Comparison of ENCODE assay signal across 8 cellular contexts in the genomic region with DNA sequence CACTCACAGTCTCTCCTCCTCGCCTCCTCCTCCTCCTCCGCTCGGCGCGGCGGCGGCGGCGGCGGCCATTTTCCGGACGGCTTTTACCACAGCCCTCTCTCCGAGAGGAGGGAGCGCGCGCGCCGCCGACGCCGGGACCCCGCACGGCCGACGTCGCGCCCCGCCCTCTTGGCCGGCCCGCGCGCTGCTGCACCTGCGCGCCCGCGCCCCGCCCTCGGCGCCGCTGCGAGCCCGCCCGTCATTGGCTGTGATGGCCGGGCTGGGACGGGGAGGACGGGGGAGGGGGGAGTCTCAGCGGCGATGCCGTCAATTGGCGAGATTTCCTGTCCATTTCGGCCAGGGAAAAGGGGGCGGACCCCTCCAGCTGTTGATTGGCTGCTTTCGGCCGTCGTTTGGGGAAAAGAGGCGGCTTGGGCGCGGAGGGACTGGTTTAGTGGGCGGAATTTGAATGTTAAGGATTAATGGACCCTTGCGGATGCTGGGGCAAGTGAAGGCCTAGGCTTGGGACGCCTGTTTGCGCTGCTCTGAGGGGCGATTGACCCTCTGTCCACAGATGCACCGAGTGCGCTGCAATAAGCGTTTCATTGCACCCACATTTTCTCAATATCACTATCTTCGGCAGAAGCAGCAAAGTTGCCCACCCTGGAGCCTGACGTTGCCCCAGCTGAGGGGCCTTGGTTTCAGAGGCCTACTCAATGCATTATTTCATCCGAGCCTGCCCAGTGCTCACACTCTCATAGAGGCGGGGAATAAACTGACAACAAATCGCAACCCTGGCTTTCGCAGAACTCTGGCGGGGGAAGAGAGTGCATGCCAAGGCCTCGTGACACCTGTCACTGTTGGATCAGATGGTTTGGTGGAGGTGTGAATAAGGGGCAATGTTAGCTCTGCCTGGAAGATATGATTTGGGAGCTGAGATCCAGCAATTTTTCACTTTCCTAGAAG. TPM values are rescaled to one million over a fixed set of nuclear protein-coding genes. Genes with fewer than 3 reads are reported as not detected.
DNase-seq lines count a peak whose midpoint lies in the region; ATAC-seq and TF ChIP-seq lines count a peak whose summit lies in the region.

Gene MECP2, minus strand, starts transcription at position 121 of the 945 bp plus-strand sequence.

- H3K27me3 Mint-ChIP-seq in activated naive CD4-positive, alpha-beta T cell treated with anti-CD3 and anti-CD28 coated beads, Interleukin-2, amount 50 U/mL, for 24 hours: no peaks in the 10 kb centered on the region

- TF ChIP-seq POLR2A in suprapubic skin (IDR thresholded peaks at IDR 0.05): peak in 1 of 2 donors; percentile 49

- H3K27ac ChIP-seq in suprapubic skin: peak within 1 kb of the TSS; percentile 98

- peak; percentile 50 for DNase-seq in GM04503 (ENCODE audit: low read depth)
- peak; percentile 56 for DNase-seq in NCI-H1048 (lab: John Stamatoyannopoulos, UW)
- DNase-seq in glomerular endothelial cell (ENCODE audit: extremely low read depth, low read depth, low spot score): peak; percentile 34
- peak; percentile 90 for DNase-seq in occipital lobe (lab: John Stamatoyannopoulos, UW)
- DNase-seq in suprapubic skin (ENCODE audit: low spot score in 2 of 2): peak; percentile 94 to 95

- H3K27me3 ChIP-seq in suprapubic skin: no peaks in the 10 kb centered on the region

- H3K4me3 ChIP-seq in suprapubic skin: peak within 1 kb of the TSS; percentile 87

- WGBS in suprapubic skin: 44% methylated on average over 50 of the region's 74 CpGs

- peak within 1 kb of the TSS; percentile 96 for H3K27ac Mint-ChIP-seq in activated naive CD4-positive, alpha-beta T cell treated with anti-CD3 and anti-CD28 coated beads, Interleukin-2, amount 50 U/mL, for 24 hours

- H3K4me1 ChIP-seq in suprapubic skin: peaks cover 27% of the 10 kb centered on the region

- H3K4me1 Mint-ChIP-seq in activated naive CD4-positive, alpha-beta T cell treated with anti-CD3 and anti-CD28 coated beads, Interleukin-2, amount 50 U/mL, for 24 hours: peaks cover 46% of the 10 kb centered on the region

- ATAC-seq in HG02571 (IDR thresholded peaks at IDR 0.05; ENCODE audit: unreplicated experiment): peak; percentile 82
- peak; percentile 82 for ATAC-seq in SK-N-SH treated with all-trans-retinoic acid at 6 μM for 48 hours

- peaks cover 4% of the 10 kb centered on the region for H3K36me3 Mint-ChIP-seq in activated naive CD4-positive, alpha-beta T cell treated with anti-CD3 and anti-CD28 coated beads, Interleukin-2, amount 50 U/mL, for 24 hours

- TF ChIP-seq CTCF in suprapubic skin (IDR thresholded peaks at IDR 0.05): no peak

- H3K36me3 ChIP-seq in suprapubic skin: no peaks in the 10 kb centered on the region

- no peaks in the 10 kb centered on the region for H3K9me3 ChIP-seq in suprapubic skin

- no peaks in the 10 kb centered on the region for H3K9me3 Mint-ChIP-seq in activated naive CD4-positive, alpha-beta T cell treated with anti-CD3 and anti-CD28 coated beads, Interleukin-2, amount 50 U/mL, for 24 hours

- peak within 1 kb of the TSS; percentile 92 for H3K4me3 Mint-ChIP-seq in activated naive CD4-positive, alpha-beta T cell treated with anti-CD3 and anti-CD28 coated beads, Interleukin-2, amount 50 U/mL, for 24 hours

- no peak for TF ChIP-seq EP300 in suprapubic skin (IDR thresholded peaks at IDR 0.05)

TF ChIP-seq in SK-N-SH treated with all-trans-retinoic acid at 6 μM for 48 hours, 23 proteins besides CTCF, POLR2A, EP300 and RAD21:
- TF ChIP-seq, protein P1, sequence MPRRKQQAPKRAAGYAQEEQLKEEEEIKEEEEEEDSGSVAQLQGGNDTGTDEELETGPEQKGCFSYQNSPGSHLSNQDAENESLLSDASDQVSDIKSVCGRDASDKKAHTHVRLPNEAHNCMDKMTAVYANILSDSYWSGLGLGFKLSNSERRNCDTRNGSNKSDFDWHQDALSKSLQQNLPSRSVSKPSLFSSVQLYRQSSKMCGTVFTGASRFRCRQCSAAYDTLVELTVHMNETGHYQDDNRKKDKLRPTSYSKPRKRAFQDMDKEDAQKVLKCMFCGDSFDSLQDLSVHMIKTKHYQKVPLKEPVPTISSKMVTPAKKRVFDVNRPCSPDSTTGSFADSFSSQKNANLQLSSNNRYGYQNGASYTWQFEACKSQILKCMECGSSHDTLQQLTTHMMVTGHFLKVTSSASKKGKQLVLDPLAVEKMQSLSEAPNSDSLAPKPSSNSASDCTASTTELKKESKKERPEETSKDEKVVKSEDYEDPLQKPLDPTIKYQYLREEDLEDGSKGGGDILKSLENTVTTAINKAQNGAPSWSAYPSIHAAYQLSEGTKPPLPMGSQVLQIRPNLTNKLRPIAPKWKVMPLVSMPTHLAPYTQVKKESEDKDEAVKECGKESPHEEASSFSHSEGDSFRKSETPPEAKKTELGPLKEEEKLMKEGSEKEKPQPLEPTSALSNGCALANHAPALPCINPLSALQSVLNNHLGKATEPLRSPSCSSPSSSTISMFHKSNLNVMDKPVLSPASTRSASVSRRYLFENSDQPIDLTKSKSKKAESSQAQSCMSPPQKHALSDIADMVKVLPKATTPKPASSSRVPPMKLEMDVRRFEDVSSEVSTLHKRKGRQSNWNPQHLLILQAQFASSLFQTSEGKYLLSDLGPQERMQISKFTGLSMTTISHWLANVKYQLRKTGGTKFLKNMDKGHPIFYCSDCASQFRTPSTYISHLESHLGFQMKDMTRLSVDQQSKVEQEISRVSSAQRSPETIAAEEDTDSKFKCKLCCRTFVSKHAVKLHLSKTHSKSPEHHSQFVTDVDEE (CRISPR knock-in tag; IDR thresholded peaks at IDR 0.05): no peak
- TF ChIP-seq POU6F1 (CRISPR knock-in tag; IDR thresholded peaks at IDR 0.05; ENCODE audit: borderline replicate concordance, low read depth) (no peak), GLIS3 (CRISPR knock-in tag; IDR thresholded peaks at IDR 0.05) (no peak), TOX (CRISPR knock-in tag; IDR thresholded peaks at IDR 0.05; ENCODE audit: borderline replicate concordance) (no peak), PPARA (CRISPR knock-in tag; IDR thresholded peaks at IDR 0.05; ENCODE audit: borderline replicate concordance) (no peak), ZNF8 (CRISPR knock-in tag; IDR thresholded peaks at IDR 0.05) (no peak), CSRNP3 (CRISPR knock-in tag; IDR thresholded peaks at IDR 0.05) (no peak), ARNTL (CRISPR knock-in tag; IDR thresholded peaks at IDR 0.05; ENCODE audit: borderline replicate concordance, low read depth) (no peak)

RNA-seq across cellular contexts. Expression of gene MECP2, which starts in this region (rescaled TPM):
- total RNA-seq in glomerular endothelial cell (28.8 and 45.2 TPM in 2 replicates), occipital lobe (27.0 TPM), suprapubic skin (10 to 100 TPM; 19.7 to 76.0 (median 33.9) TPM)

Comparison
In these comparisons a context has a peak if more than half of its experiments do, and no peak if none do; other contexts are left out.
1. Peak in every context shown above with its lines: DNase-seq, ATAC-seq, H3K4me3 ChIP-seq and H3K27ac ChIP-seq.
2. DNase-seq: peak in every context shown above with its lines; median percentile 94 in suprapubic skin; 90 in occipital lobe; 56 in NCI-H1048; 50 in GM04503; 34 in glomerular endothelial cell.